ENCODE assay signal across 16 cellular contexts in the genomic region with DNA sequence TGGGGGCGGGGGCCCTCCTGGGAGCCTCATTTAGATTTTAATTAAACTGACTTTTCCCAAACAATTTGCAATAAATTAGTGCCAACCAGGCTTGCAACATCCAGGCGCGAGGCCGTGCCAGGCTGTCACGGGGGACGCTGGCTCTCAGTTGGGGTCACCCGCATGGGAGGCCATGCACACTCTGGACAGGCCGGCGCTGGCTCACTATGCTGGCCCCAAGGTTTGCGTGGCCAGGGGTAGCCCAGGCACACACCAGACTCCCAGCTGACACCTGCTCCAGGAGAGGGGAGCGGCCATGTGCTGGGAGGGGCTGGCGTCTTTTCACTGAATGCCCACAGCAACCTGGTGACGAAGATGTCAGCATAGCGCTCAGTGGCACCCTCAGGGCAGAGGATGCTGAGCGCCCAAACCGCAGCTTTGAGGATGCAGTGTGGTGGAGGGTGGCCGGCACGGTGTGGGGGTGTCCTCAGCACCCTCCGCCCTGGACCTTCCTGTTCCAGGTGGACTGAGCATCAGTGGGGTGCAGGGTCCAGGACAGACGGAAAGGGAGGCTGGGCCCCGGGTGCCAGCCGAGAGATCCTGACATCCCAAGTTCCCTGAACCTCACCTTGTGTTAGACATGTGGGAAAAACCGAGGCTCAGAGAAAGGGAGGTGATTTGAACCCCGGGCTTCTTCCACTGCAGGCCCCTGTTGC.
DNase-seq lines count a peak whose midpoint lies in the region; ATAC-seq and TF ChIP-seq lines count a peak whose summit lies in the region.
"Had no signal": no experiment of that assay in that cellular context is flagged by ENCODE, and none has a peak within 500 bp of the region (broad histone marks: within the 10 kb centered on the region; RNA-seq: fewer than 3 reads in every experiment).

No MANE protein-coding gene starts in this region.

- peak; percentile 55 for DNase-seq in Right ventricle myocardium inferior (ENCODE audit: missing footprints)
- DNase-seq in right atrium auricular region (ENCODE audit: low spot score), result no peak
- peak; percentile 14 for DNase-seq in activated CD4-positive, alpha-beta memory T cell treated with anti-CD3 and anti-CD28 coated beads, Interleukin-2, amount 10 ng/mL, durations not matched to agents 7 days and 5 days
- DNase-seq in naive thymus-derived CD4-positive, alpha-beta T cell, result peak in 2 of 9 donors; percentile 4 to 9
- peak; percentile 51 for DNase-seq in upper lobe of right lung
- DNase-seq in NCI-H446 (lab: John Stamatoyannopoulos, UW), result no peak
- DNase-seq in stimulated activated CD4-positive, alpha-beta T cell treated with anti-CD3 and anti-CD28 coated beads, Interleukin-4, amount 100 ng/mL, for 24 hours, result no peak
- DNase-seq in HFFc6, result no peak
- DNase-seq: activated CD4-positive, alpha-beta T cell treated with anti-CD3 and anti-CD28 coated beads for 36 hours; activated T-cell treated with anti-CD3 and anti-CD28 coated beads, Interleukin-2, amount 50 U/mL, for 72 hours; DMS 273 treated with DMSO at 0.1 percent for 48 hours; lower lobe of right lung; NCI-H187; NCI-H446 treated with DMSO at 0.1 percent for 48 hours had no signal

- POLR2A ChIA-PET in activated CD4-positive, alpha-beta memory T cell treated with anti-CD3 and anti-CD28 coated beads, Interleukin-2, amount 10 ng/mL, durations not matched to agents 7 days and 5 days (lab: Charles Lee), result no interaction called here
- POLR2A ChIA-PET in naive thymus-derived CD4-positive, alpha-beta T cell (lab: Charles Lee), result interaction anchor here (1.0 kb wide), 1 partner anchor 10 kb away, joined by 3 read pairs; no protein-coding TSS in a partner anchor

- H3K4me1 Mint-ChIP-seq in activated CD4-positive, alpha-beta memory T cell treated with anti-CD3 and anti-CD28 coated beads, Interleukin-2, amount 10 ng/mL, durations not matched to agents 7 days and 5 days, result peaks cover 41% of the 10 kb centered on the region
- peaks cover 26 to 63% (median 51%) of the 10 kb centered on the region in 7 donors for H3K4me1 Mint-ChIP-seq in naive thymus-derived CD4-positive, alpha-beta T cell
- H3K4me1 Mint-ChIP-seq in HFFc6 (ENCODE audit: low read depth), result no peaks in the 10 kb centered on the region

- H3K9me3 Mint-ChIP-seq in activated CD4-positive, alpha-beta memory T cell treated with anti-CD3 and anti-CD28 coated beads, Interleukin-2, amount 10 ng/mL, durations not matched to agents 7 days and 5 days, result no peaks in the 10 kb centered on the region
- H3K9me3 Mint-ChIP-seq in naive thymus-derived CD4-positive, alpha-beta T cell, result no peaks in the 10 kb centered on the region
- H3K9me3 Mint-ChIP-seq in HFFc6, result peaks cover 40% of the 10 kb centered on the region
- H3K9me3 Mint-ChIP-seq: activated T-cell treated with anti-CD3 and anti-CD28 coated beads, Interleukin-2, amount 50 U/mL, for 72 hours had no signal

- H3K27me3 ChIP-seq in right atrium auricular region (no peaks in the 10 kb centered on the region), upper lobe of right lung (no peaks in the 10 kb centered on the region)
- no peaks in the 10 kb centered on the region for H3K27me3 ChIP-seq in naive thymus-derived CD4-positive, alpha-beta T cell (ENCODE audit: control insufficient read depth in 2 of 2, insufficient read depth in 2 of 2, low read length in 2 of 2)

- H3K27ac Mint-ChIP-seq in activated CD4-positive, alpha-beta memory T cell treated with anti-CD3 and anti-CD28 coated beads, Interleukin-2, amount 10 ng/mL, durations not matched to agents 7 days and 5 days, result no peak overlapping the region
- H3K27ac Mint-ChIP-seq in naive thymus-derived CD4-positive, alpha-beta T cell, result peak overlapping the region in 8 of 9 donors; percentile 88 to 97 (median 92)
- no peak overlapping the region for H3K27ac Mint-ChIP-seq in HFFc6
- H3K27ac Mint-ChIP-seq: activated CD4-positive, alpha-beta T cell treated with anti-CD3 and anti-CD28 coated beads for 36 hours; activated T-cell treated with anti-CD3 and anti-CD28 coated beads, Interleukin-2, amount 50 U/mL, for 72 hours had no signal

- no peaks in the 10 kb centered on the region for H3K36me3 ChIP-seq in right atrium auricular region
- H3K36me3 ChIP-seq in naive thymus-derived CD4-positive, alpha-beta T cell (ENCODE audit: control insufficient read depth in 2 of 3, insufficient read depth in 3 of 3, low read length in 3 of 3), result no peaks in the 10 kb centered on the region
- no peaks in the 10 kb centered on the region for H3K36me3 ChIP-seq in upper lobe of right lung
- H3K36me3 ChIP-seq: lower lobe of right lung, SJCRH30 had no signal

- H3K9me3 ChIP-seq in right atrium auricular region (no peaks in the 10 kb centered on the region), upper lobe of right lung (no peaks in the 10 kb centered on the region)
- no peaks in the 10 kb centered on the region for H3K9me3 ChIP-seq in naive thymus-derived CD4-positive, alpha-beta T cell (ENCODE audit: control insufficient read depth in 2 of 3, low read length in 3 of 3)
- H3K9me3 ChIP-seq: lower lobe of right lung, SJCRH30 had no signal

- H3K36me3 Mint-ChIP-seq in activated CD4-positive, alpha-beta memory T cell treated with anti-CD3 and anti-CD28 coated beads, Interleukin-2, amount 10 ng/mL, durations not matched to agents 7 days and 5 days (ENCODE audit: low read depth), result no peaks in the 10 kb centered on the region
- no peaks in the 10 kb centered on the region for H3K36me3 Mint-ChIP-seq in naive thymus-derived CD4-positive, alpha-beta T cell
- peaks cover 9% of the 10 kb centered on the region for H3K36me3 Mint-ChIP-seq in HFFc6 (ENCODE audit: low read depth)

- ATAC-seq in Right ventricle myocardium inferior, result no peak
- ATAC-seq in naive thymus-derived CD4-positive, alpha-beta T cell, result no peak
- ATAC-seq in upper lobe of right lung, result no peak
- ATAC-seq: activated CD4-positive, alpha-beta T cell treated with anti-CD3 and anti-CD28 coated beads for 36 hours; lower lobe of right lung had no signal

- intact Hi-C loops in Right ventricle myocardium inferior (cut with DNase I) (no loop called here), upper lobe of right lung (cut with DNase I) (no loop called here)
- intact Hi-C loops in naive thymus-derived CD4-positive, alpha-beta T cell (cut with micrococcal nuclease), result no loop called here

- H3K4me3 ChIP-seq in right atrium auricular region (no peak overlapping the region), upper lobe of right lung (no peak overlapping the region)
- H3K4me3 ChIP-seq in naive thymus-derived CD4-positive, alpha-beta T cell (ENCODE audit: low read length), result no peak overlapping the region
- H3K4me3 ChIP-seq: lower lobe of right lung, SJCRH30 had no signal

- H3K4me1 ChIP-seq in right atrium auricular region (peaks cover 0 to 13% of the 10 kb centered on the region in 2 donors), upper lobe of right lung (no peaks in the 10 kb centered on the region)
- H3K4me1 ChIP-seq in naive thymus-derived CD4-positive, alpha-beta T cell (ENCODE audit: control insufficient read depth in 2 of 2, insufficient read depth in 2 of 2, low read length in 2 of 2), result peaks cover 51 to 52% of the 10 kb centered on the region in 2 donors
- H3K4me1 ChIP-seq: SJCRH30 had no signal

- H3K27me3 Mint-ChIP-seq in activated CD4-positive, alpha-beta memory T cell treated with anti-CD3 and anti-CD28 coated beads, Interleukin-2, amount 10 ng/mL, durations not matched to agents 7 days and 5 days, result no peaks in the 10 kb centered on the region
- no peaks in the 10 kb centered on the region for H3K27me3 Mint-ChIP-seq in naive thymus-derived CD4-positive, alpha-beta T cell
- H3K27me3 Mint-ChIP-seq in HFFc6 (ENCODE audit: insufficient read depth), result peaks cover 3% of the 10 kb centered on the region
- H3K27me3 Mint-ChIP-seq: activated CD4-positive, alpha-beta T cell treated with anti-CD3 and anti-CD28 coated beads for 36 hours had no signal

- no peak for TF ChIP-seq CTCF in right atrium auricular region (IDR thresholded peaks at IDR 0.05)
- no peak for TF ChIP-seq CTCF in upper lobe of right lung (IDR thresholded peaks at IDR 0.05)
- no peak for TF ChIP-seq CTCF in HFFc6 (IDR thresholded peaks at IDR 0.05)

- CTCF ChIA-PET in activated CD4-positive, alpha-beta memory T cell treated with anti-CD3 and anti-CD28 coated beads, Interleukin-2, amount 10 ng/mL, durations not matched to agents 7 days and 5 days (lab: Charles Lee), result no interaction called here
- CTCF ChIA-PET in naive thymus-derived CD4-positive, alpha-beta T cell (lab: Charles Lee), result no interaction called here

- no peak overlapping the region for H3K27ac ChIP-seq in right atrium auricular region
- H3K27ac ChIP-seq in naive thymus-derived CD4-positive, alpha-beta T cell (ENCODE audit: low read depth, low read length), result peak overlapping the region; percentile 82
- H3K27ac ChIP-seq in upper lobe of right lung, result no peak overlapping the region
- H3K27ac ChIP-seq: epithelial cell of prostate, lower lobe of right lung, SJCRH30 had no signal

- H3K4me3 Mint-ChIP-seq in activated CD4-positive, alpha-beta memory T cell treated with anti-CD3 and anti-CD28 coated beads, Interleukin-2, amount 10 ng/mL, durations not matched to agents 7 days and 5 days, result no peak overlapping the region
- H3K4me3 Mint-ChIP-seq in naive thymus-derived CD4-positive, alpha-beta T cell, result peak overlapping the region in 5 of 10 donors; percentile 29 to 79 (median 41)
- H3K4me3 Mint-ChIP-seq in HFFc6, result no peak overlapping the region
- H3K4me3 Mint-ChIP-seq: activated CD4-positive, alpha-beta T cell treated with anti-CD3 and anti-CD28 coated beads for 36 hours; activated T-cell treated with anti-CD3 and anti-CD28 coated beads, Interleukin-2, amount 50 U/mL, for 72 hours had no signal

Comparison
In these comparisons a context has a peak if more than half of its experiments do, and no peak if none do; other contexts are left out.
1. DNase-seq: peak in Right ventricle myocardium inferior (single experiment), activated CD4-positive, alpha-beta memory T cell treated with anti-CD3 and anti-CD28 coated beads, Interleukin-2, amount 10 ng/mL, durations not matched to agents 7 days and 5 days (single experiment) and upper lobe of right lung (single experiment); none in right atrium auricular region (single experiment), NCI-H446 (0 of 2), stimulated activated CD4-positive, alpha-beta T cell treated with anti-CD3 and anti-CD28 coated beads, Interleukin-4, amount 100 ng/mL, for 24 hours (single experiment) and HFFc6 (single experiment).
2. H3K27ac Mint-ChIP-seq: peak in naive thymus-derived CD4-positive, alpha-beta T cell (8 of 9); none in activated CD4-positive, alpha-beta memory T cell treated with anti-CD3 and anti-CD28 coated beads, Interleukin-2, amount 10 ng/mL, durations not matched to agents 7 days and 5 days (single experiment) and HFFc6 (single experiment).